26 cellular contexts compared by ENCODE assay signal in the genomic region with DNA sequence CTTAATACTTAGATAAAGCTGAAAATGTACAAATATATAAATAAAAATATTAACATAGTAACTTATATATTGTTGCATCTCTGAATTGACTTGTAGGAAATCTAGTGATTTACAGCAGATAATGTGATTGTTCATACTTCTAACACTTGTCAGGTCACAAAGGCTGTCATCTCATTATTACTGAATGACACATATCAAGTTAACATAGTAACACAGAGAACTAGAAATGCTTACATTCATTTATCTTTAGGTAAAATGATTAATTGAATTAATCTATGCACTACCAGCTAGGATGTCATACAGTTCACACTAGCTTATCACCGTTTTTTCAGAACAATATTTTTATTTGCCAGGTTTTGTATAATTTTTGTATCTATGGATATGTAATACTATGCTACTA.
"Had no signal": no experiment of that assay in that cellular context is flagged by ENCODE, and none has a peak within 500 bp of the region (broad histone marks: within the 10 kb centered on the region; RNA-seq: fewer than 3 reads in every experiment).

No MANE protein-coding gene starts in this region.

- ATAC-seq: stimulated activated effector memory CD8-positive, alpha-beta T cell treated with anti-CD3 and anti-CD28 coated beads, Interleukin-12 subunit alpha, Interleukin-12 subunit beta, amount 100 ng/mL, for 72 hours; stimulated activated memory B cell treated with anti-CD40 and anti-IgM and Interleukin-4, amounts not matched to agents 10 μg/mL and 1 μg/mL and 100 μg/mL, for 72 hours; stimulated activated naive B cell treated with anti-CD40 and anti-IgM and Interleukin-4, amounts not matched to agents 10 μg/mL and 1 μg/mL and 100 μg/mL, for 72 hours; stimulated activated naive CD8-positive, alpha-beta T cell treated with anti-CD3 and anti-CD28 coated beads, Interleukin-15, amount 100 ng/mL, for 72 hours; stimulated activated naive CD8-positive, alpha-beta T cell treated with anti-CD3 and anti-CD28 coated beads, Interleukin-15, Interleukin-2, amounts not matched to agents 100 U/mL and 50 U/mL, for 24 hours; upper lobe of right lung had no signal

- H3K27ac ChIP-seq: stomach, suprapubic skin, thoracic aorta, thyroid gland, tibial artery, tibial nerve, transverse colon, upper lobe of left lung, upper lobe of right lung, uterus, vagina had no signal

- DNase-seq: stimulated activated CD4-positive, alpha-beta T cell treated with anti-CD3 and anti-CD28 coated beads, Interleukin-2, amount 100 ng/mL, for 48 hours; stimulated activated CD4-positive, alpha-beta T cell treated with anti-CD3 and anti-CD28 coated beads, Interleukin-4, amount 100 ng/mL, for 1 hour; stimulated activated CD4-positive, alpha-beta T cell treated with anti-CD3 and anti-CD28 coated beads, Interleukin-4, amount 100 ng/mL, for 24 hours; stimulated activated CD4-positive, alpha-beta T cell treated with anti-CD3 and anti-CD28 coated beads, Interleukin-4, amount 100 ng/mL, for 4 hours; stimulated activated CD8-positive, alpha-beta memory T cell treated with anti-CD3 and anti-CD28 coated beads, Interleukin-4, amount 100 ng/mL, for 48 hours; stimulated activated naive B cell treated with anti-CD40 and anti-IgM and Interleukin-4, amounts not matched to agents 10 μg/mL and 1 μg/mL and 100 μg/mL, for 72 hours; stimulated activated naive CD4-positive, alpha-beta T cell; stimulated activated naive CD4-positive, alpha-beta T cell treated with Interleukin-2 at 50 U/mL for 16 hours; stimulated activated naive CD8-positive, alpha-beta T cell treated with anti-CD3 and anti-CD28 coated beads, Interleukin-15, amount 100 ng/mL, for 72 hours; stimulated activated naive CD8-positive, alpha-beta T cell treated with anti-CD3 and anti-CD28 coated beads, Interleukin-15, Interleukin-2, amounts not matched to agents 100 U/mL and 50 U/mL, for 24 hours; stomach; substantia nigra; testis; thyroid gland; tibial artery; transverse colon; trophoblast cell; upper lobe of left lung; upper lobe of right lung; uterus had no signal

- H3K4me3 ChIP-seq: stomach, suprapubic skin, testis, thoracic aorta, thyroid gland, tibial artery, tibial nerve, transverse colon, upper lobe of left lung, upper lobe of right lung, uterus, vagina had no signal

- H3K9me3 ChIP-seq: stomach, suprapubic skin, testis, thoracic aorta, thyroid gland, tibial artery, tibial nerve, transverse colon, upper lobe of left lung, upper lobe of right lung, uterus, vagina had no signal

- H3K36me3 ChIP-seq: suprapubic skin, thoracic aorta, thyroid gland, tibial artery, transverse colon, upper lobe of left lung, upper lobe of right lung, uterus, vagina had no signal

- H3K27me3 ChIP-seq: stomach, suprapubic skin, testis, thyroid gland, tibial artery, tibial nerve, transverse colon, upper lobe of left lung, upper lobe of right lung, uterus, vagina had no signal
